ENCODE assay signal across 27 cellular contexts in the genomic region with DNA sequence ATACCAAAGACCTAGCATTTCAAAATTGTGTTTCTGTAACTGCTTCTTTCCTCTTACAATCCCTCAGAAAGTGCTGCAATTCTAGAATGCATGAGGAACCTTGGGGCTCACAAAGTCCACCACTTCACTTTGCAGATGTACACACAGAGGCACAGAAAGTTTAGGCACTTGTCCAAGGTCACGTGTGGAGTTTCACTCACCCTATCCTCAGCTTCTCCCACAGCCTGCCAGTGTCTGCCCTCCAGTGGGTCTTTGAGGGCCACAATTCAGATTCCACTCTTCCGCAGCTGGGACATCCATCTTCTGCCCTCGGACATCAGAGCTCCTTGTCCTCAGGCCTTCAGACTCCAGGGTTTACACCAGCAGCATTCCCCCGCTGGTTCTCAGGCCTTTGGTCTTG.
"Had no signal": no experiment of that assay in that cellular context is flagged by ENCODE, and none has a peak within 500 bp of the region (broad histone marks: within the 10 kb centered on the region; RNA-seq: fewer than 3 reads in every experiment).

No MANE protein-coding gene starts in this region.

- H3K27me3 ChIP-seq: pancreas, right lobe of liver, spleen, stomach, thyroid gland, tibial nerve, upper lobe of left lung, uterus had no signal

- ATAC-seq: naive thymus-derived CD8-positive, alpha-beta T cell; natural killer cell treated with Interleukin-12 subunit alpha and Interleukin-12 subunit beta and Interleukin-15 and Interleukin-18, amount 100 ng/mL, for 72 hours; pancreas; right cardiac atrium; right lobe of liver; stimulated activated effector memory CD8-positive, alpha-beta T cell treated with anti-CD3 and anti-CD28 coated beads, Interleukin-12 subunit alpha, Interleukin-12 subunit beta, amount 100 ng/mL, for 72 hours; stimulated activated naive B cell treated with anti-CD40 and anti-IgM and Interleukin-4, amounts not matched to agents 10 μg/mL and 1 μg/mL and 100 μg/mL, for 72 hours had no signal

- H3K9me3 Mint-ChIP-seq: naive thymus-derived CD8-positive, alpha-beta T cell; natural killer cell treated with Interleukin-12 subunit alpha and Interleukin-12 subunit beta and Interleukin-15 and Interleukin-18, amount 100 ng/mL, for 72 hours; nephron progenitor cell; neural crest cell; stimulated activated effector memory CD8-positive, alpha-beta T cell treated with anti-CD3 and anti-CD28 coated beads, Interleukin-12 subunit alpha, Interleukin-12 subunit beta, amount 100 ng/mL, for 72 hours; stimulated activated naive B cell treated with anti-CD40 and anti-IgM and Interleukin-4, amounts not matched to agents 10 μg/mL and 1 μg/mL and 100 μg/mL, for 72 hours; stimulated activated naive CD8-positive, alpha-beta T cell treated with anti-CD3 and anti-CD28 coated beads, Interleukin-15, Interleukin-2, amounts not matched to agents 100 ng/mL and 50 ng/mL, for 24 hours had no signal

- H3K27me3 Mint-ChIP-seq: naive thymus-derived CD8-positive, alpha-beta T cell; stimulated activated naive CD8-positive, alpha-beta T cell treated with anti-CD3 and anti-CD28 coated beads, Interleukin-15, Interleukin-2, amounts not matched to agents 100 ng/mL and 50 ng/mL, for 24 hours had no signal

- H3K36me3 ChIP-seq: pancreas, prostate gland, right lobe of liver, spleen, stomach, thoracic aorta, thyroid gland, tibial nerve, upper lobe of left lung, uterus had no signal

- H3K36me3 Mint-ChIP-seq: naive thymus-derived CD8-positive, alpha-beta T cell; natural killer cell treated with Interleukin-12 subunit alpha and Interleukin-12 subunit beta and Interleukin-15 and Interleukin-18, amount 100 ng/mL, for 72 hours; stimulated activated effector memory CD8-positive, alpha-beta T cell treated with anti-CD3 and anti-CD28 coated beads, Interleukin-12 subunit alpha, Interleukin-12 subunit beta, amount 100 ng/mL, for 72 hours; stimulated activated naive B cell treated with anti-CD40 and anti-IgM and Interleukin-4, amounts not matched to agents 10 μg/mL and 1 μg/mL and 100 μg/mL, for 72 hours had no signal

- H3K4me3 Mint-ChIP-seq: naive thymus-derived CD8-positive, alpha-beta T cell; natural killer cell treated with Interleukin-12 subunit alpha and Interleukin-12 subunit beta and Interleukin-15 and Interleukin-18, amount 100 ng/mL, for 72 hours; nephron progenitor cell; neural crest cell; stimulated activated effector memory CD8-positive, alpha-beta T cell treated with anti-CD3 and anti-CD28 coated beads, Interleukin-12 subunit alpha, Interleukin-12 subunit beta, amount 100 ng/mL, for 72 hours; stimulated activated naive B cell treated with anti-CD40 and anti-IgM and Interleukin-4, amounts not matched to agents 10 μg/mL and 1 μg/mL and 100 μg/mL, for 72 hours; stimulated activated naive CD8-positive, alpha-beta T cell treated with anti-CD3 and anti-CD28 coated beads, Interleukin-15, Interleukin-2, amounts not matched to agents 100 ng/mL and 50 ng/mL, for 24 hours had no signal

- DNase-seq: naive thymus-derived CD8-positive, alpha-beta T cell; nephron progenitor cell; occipital lobe; pancreas; right cardiac atrium; right lobe of liver; spleen; stimulated activated CD4-positive, alpha-beta T cell treated with anti-CD3 and anti-CD28 coated beads, Interleukin-15, amount 100 ng/mL, for 24 hours; stimulated activated CD4-positive, alpha-beta T cell treated with anti-CD3 and anti-CD28 coated beads, Interleukin-2, amount 100 ng/mL, for 24 hours; stimulated activated CD4-positive, alpha-beta T cell treated with anti-CD3 and anti-CD28 coated beads, Interleukin-2, amount 100 ng/mL, for 48 hours; stimulated activated CD4-positive, alpha-beta T cell treated with anti-CD3 and anti-CD28 coated beads, Interleukin-4, amount 100 ng/mL, for 24 hours; stimulated activated naive B cell treated with anti-CD40 and anti-IgM and Interleukin-4, amounts not matched to agents 10 μg/mL and 1 μg/mL and 100 μg/mL, for 72 hours; stimulated activated naive CD4-positive, alpha-beta T cell treated with Interleukin-2 at 50 U/mL for 16 hours; stomach; thyroid gland; trophoblast cell; upper lobe of left lung; uterus had no signal

- H3K27ac ChIP-seq: pancreas, prostate gland, right lobe of liver, skin epidermis, spleen, stomach, thoracic aorta, thyroid gland, tibial nerve, upper lobe of left lung, uterus had no signal

- H3K4me1 Mint-ChIP-seq: naive thymus-derived CD8-positive, alpha-beta T cell; neural crest cell; stimulated activated effector memory CD8-positive, alpha-beta T cell treated with anti-CD3 and anti-CD28 coated beads, Interleukin-12 subunit alpha, Interleukin-12 subunit beta, amount 100 ng/mL, for 72 hours; stimulated activated naive B cell treated with anti-CD40 and anti-IgM and Interleukin-4, amounts not matched to agents 10 μg/mL and 1 μg/mL and 100 μg/mL, for 72 hours had no signal

- H3K4me3 ChIP-seq: pancreas, prostate gland, right lobe of liver, skin epidermis, smooth muscle cell, spleen, stomach, thoracic aorta, thyroid gland, tibial nerve, upper lobe of left lung, uterus had no signal

- H3K4me1 ChIP-seq: pancreas, prostate gland, right lobe of liver, spleen, uterus had no signal

- H3K9me3 ChIP-seq: pancreas, prostate gland, right lobe of liver, spleen, stomach, thoracic aorta, thyroid gland, tibial nerve, upper lobe of left lung, uterus had no signal

- H3K27ac Mint-ChIP-seq: naive thymus-derived CD8-positive, alpha-beta T cell; natural killer cell treated with Interleukin-12 subunit alpha and Interleukin-12 subunit beta and Interleukin-15 and Interleukin-18, amount 100 ng/mL, for 72 hours; nephron progenitor cell; stimulated activated effector memory CD8-positive, alpha-beta T cell treated with anti-CD3 and anti-CD28 coated beads, Interleukin-12 subunit alpha, Interleukin-12 subunit beta, amount 100 ng/mL, for 72 hours; stimulated activated naive B cell treated with anti-CD40 and anti-IgM and Interleukin-4, amounts not matched to agents 10 μg/mL and 1 μg/mL and 100 μg/mL, for 72 hours; stimulated activated naive CD8-positive, alpha-beta T cell treated with anti-CD3 and anti-CD28 coated beads, Interleukin-15, Interleukin-2, amounts not matched to agents 100 ng/mL and 50 ng/mL, for 24 hours had no signal
